13 cellular contexts compared by ENCODE assay signal in genomic region chr12:15131462-15131861, GRCh38.
DNase-seq lines count a peak whose midpoint lies in the region; ATAC-seq and TF ChIP-seq lines count a peak whose summit lies in the region.
"Had no signal": no experiment of that assay in that cellular context is flagged by ENCODE, and none has a peak within 500 bp of the region (broad histone marks: within the 10 kb centered on the region; RNA-seq: fewer than 3 reads in every experiment).

No MANE protein-coding gene starts in this region.

- ATAC-seq in GM18873 (IDR thresholded peaks at IDR 0.05; ENCODE audit: low FRiP score, unreplicated experiment), result no peak
- ATAC-seq: effector memory CD8-positive, alpha-beta T cell had no signal

- H3K27ac ChIP-seq in osteoblast (ENCODE audit: low read depth, low read length) (no peak overlapping the region), Karpas-422 (ENCODE audit: low read length) (no peak overlapping the region)

- H3K79me2 ChIP-seq in osteoblast (ENCODE audit: insufficient read depth, low read length) (no peaks in the 10 kb centered on the region), Karpas-422 (ENCODE audit: low read length) (no peaks in the 10 kb centered on the region)

- H3K36me3 ChIP-seq in MG63, result no peaks in the 10 kb centered on the region
- H3K36me3 ChIP-seq in osteoblast (ENCODE audit: insufficient read depth, low read length), result no peaks in the 10 kb centered on the region
- no peaks in the 10 kb centered on the region for H3K36me3 ChIP-seq in Karpas-422 (ENCODE audit: insufficient read depth, low read length)
- H3K36me3 ChIP-seq: adrenal gland, BE2C had no signal

- H3K4me1 ChIP-seq in osteoblast (ENCODE audit: insufficient read depth, low read length) (no peaks in the 10 kb centered on the region), Karpas-422 (ENCODE audit: low read length) (no peaks in the 10 kb centered on the region)
- H3K4me1 ChIP-seq: BE2C had no signal

- H3K27me3 ChIP-seq in MG63 (no peaks in the 10 kb centered on the region), osteoblast (ENCODE audit: insufficient read depth, low read length) (no peaks in the 10 kb centered on the region), Karpas-422 (ENCODE audit: low read length) (no peaks in the 10 kb centered on the region)
- H3K27me3 ChIP-seq: adrenal gland, BE2C had no signal

- H3K4me3 ChIP-seq in AG10803 (ENCODE audit: low read length) (no peak overlapping the region), MG63 (no peak overlapping the region), osteoblast (ENCODE audit: insufficient read depth, low read length) (no peak overlapping the region), Karpas-422 (ENCODE audit: low read length) (no peak overlapping the region)
- H3K4me3 ChIP-seq: adrenal gland had no signal

- H3K4me2 ChIP-seq in osteoblast (ENCODE audit: insufficient read depth, low read length), result no peak overlapping the region
- H3K4me2 ChIP-seq in Karpas-422 (ENCODE audit: low read depth, low read length, poor library complexity, severe bottlenecking), result no peak overlapping the region

- H3K9ac ChIP-seq in Karpas-422 (ENCODE audit: low read length), result no peak overlapping the region

- DNase-seq in AG10803 (ENCODE audit: low read depth), result peak; percentile 53
- peak; percentile 65 for DNase-seq in MG63
- DNase-seq in epidermal melanocyte (ENCODE audit: insufficient read length, low spot score), result peak; percentile 54
- peak; percentile 9 for DNase-seq in osteoblast (ENCODE audit: insufficient read length, low spot score, missing footprints)
- DNase-seq in HUDEP-2 (lab: John Stamatoyannopoulos, UW; ENCODE audit: unreplicated experiment in 76 of 76), result no peak
- DNase-seq in Karpas-422, result no peak
- no peak for DNase-seq in OCI-M2 (lab: John Stamatoyannopoulos, UW; ENCODE audit: unreplicated experiment)
- DNase-seq: activated CD8-positive, alpha-beta memory T cell treated with anti-CD3 and anti-CD28 coated beads, Interleukin-2, amount 50 U/mL, for 48 hours; BE2C; effector memory CD8-positive, alpha-beta T cell; SHP77 had no signal

- no peaks in the 10 kb centered on the region for H3K9me2 ChIP-seq in Karpas-422 (replicated peaks; ENCODE audit: insufficient read depth, low read length)

- TF ChIP-seq CTCF in AG10803 (conservative IDR thresholded peaks at IDR 0.05; ENCODE audit: low read length) (no peak), osteoblast (IDR thresholded peaks at IDR 0.05; ENCODE audit: extremely low read depth, low read depth, low read length) (no peak)

- H2AFZ ChIP-seq in osteoblast (ENCODE audit: low read length) (no peak overlapping the region), Karpas-422 (ENCODE audit: low read length) (no peak overlapping the region)

- H4K20me1 ChIP-seq in osteoblast (ENCODE audit: insufficient read depth, low read length) (no peaks in the 10 kb centered on the region), Karpas-422 (ENCODE audit: insufficient read depth, low read depth, low read length) (no peaks in the 10 kb centered on the region)

- no peaks in the 10 kb centered on the region for H3K9me3 ChIP-seq in MG63
- H3K9me3 ChIP-seq in osteoblast (ENCODE audit: low read depth, low read length), result no peaks in the 10 kb centered on the region
- no peaks in the 10 kb centered on the region for H3K9me3 ChIP-seq in Karpas-422 (ENCODE audit: low read length)
- H3K9me3 ChIP-seq: adrenal gland, BE2C had no signal

Comparison
In these comparisons a context has a peak if more than half of its experiments do, and no peak if none do; other contexts are left out.
1. DNase-seq: peak in AG10803 (single experiment), MG63 (single experiment), epidermal melanocyte (single experiment) and osteoblast (single experiment); none in HUDEP-2 (0 of 76), Karpas-422 (single experiment) and OCI-M2 (single experiment).